In genomic region chrX:9842541-9842940, GRCh38 we compare ENCODE assay signal across 1 cellular context.
TF ChIP-seq lines count a peak whose summit lies in the region.

No MANE protein-coding gene starts in this region.

TF ChIP-seq in GM23338, 12 proteins besides CTCF, POLR2A, EP300 and RAD21 (continued from another document):
- TF ChIP-seq ZNF462 (CRISPR knock-in tag; IDR thresholded peaks at IDR 0.05), result no peak
- TF ChIP-seq EZH2 (IDR thresholded peaks at IDR 0.05; ENCODE audit: low read depth, unreplicated experiment), result no peak
- TF ChIP-seq ZNF331 (CRISPR knock-in tag; IDR thresholded peaks at IDR 0.05; ENCODE audit: low read depth), result no peak
- no peak for TF ChIP-seq ZNF114 (CRISPR knock-in tag; IDR thresholded peaks at IDR 0.05)
- TF ChIP-seq, protein P1, sequence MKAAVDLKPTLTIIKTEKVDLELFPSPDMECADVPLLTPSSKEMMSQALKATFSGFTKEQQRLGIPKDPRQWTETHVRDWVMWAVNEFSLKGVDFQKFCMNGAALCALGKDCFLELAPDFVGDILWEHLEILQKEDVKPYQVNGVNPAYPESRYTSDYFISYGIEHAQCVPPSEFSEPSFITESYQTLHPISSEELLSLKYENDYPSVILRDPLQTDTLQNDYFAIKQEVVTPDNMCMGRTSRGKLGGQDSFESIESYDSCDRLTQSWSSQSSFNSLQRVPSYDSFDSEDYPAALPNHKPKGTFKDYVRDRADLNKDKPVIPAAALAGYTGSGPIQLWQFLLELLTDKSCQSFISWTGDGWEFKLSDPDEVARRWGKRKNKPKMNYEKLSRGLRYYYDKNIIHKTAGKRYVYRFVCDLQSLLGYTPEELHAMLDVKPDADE (IDR thresholded peaks at IDR 0.05), result no peak
- no peak for TF ChIP-seq POLR2AphosphoS5 (IDR thresholded peaks at IDR 0.05; ENCODE audit: low read depth)
